Comparison of ENCODE assay signal across 20 cellular contexts in the genomic region with DNA sequence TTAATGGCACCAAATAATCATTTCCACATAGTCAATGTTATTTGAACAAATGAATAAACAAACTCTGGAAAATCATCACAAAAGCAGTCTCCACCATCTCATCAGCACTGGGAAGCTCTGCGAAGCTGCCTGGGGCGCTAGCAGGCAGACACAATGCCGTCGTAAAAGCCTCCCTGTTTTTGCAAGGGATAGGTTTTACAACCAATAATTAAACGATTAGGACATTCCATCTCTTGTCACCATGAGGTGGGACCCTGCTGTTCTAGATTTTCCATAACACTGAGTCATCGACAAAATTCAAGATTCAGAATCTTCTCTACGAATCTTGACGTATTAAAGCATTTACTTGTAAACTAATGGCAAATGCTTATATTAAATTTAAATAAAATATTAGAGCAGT.
DNase-seq lines count a peak whose midpoint lies in the region; ATAC-seq lines count a peak whose summit lies in the region.
"Had no signal": no experiment of that assay in that cellular context is flagged by ENCODE, and none has a peak within 500 bp of the region (broad histone marks: within the 10 kb centered on the region; RNA-seq: fewer than 3 reads in every experiment).

No MANE protein-coding gene starts in this region.

- H4K8ac ChIP-seq in mesendoderm (ENCODE audit: low read depth, low read length): no peak overlapping the region

- no peak for ATAC-seq in HG03139 (IDR thresholded peaks at IDR 0.05; ENCODE audit: unreplicated experiment)
- ATAC-seq: CD8-positive, alpha-beta T cell had no signal

- H2BK15ac ChIP-seq in mesendoderm (replicated peaks; ENCODE audit: low read depth): no peak overlapping the region

- no peak overlapping the region for H4K5ac ChIP-seq in mesendoderm (ENCODE audit: low read length)

- no peaks in the 10 kb centered on the region for H3K79me1 ChIP-seq in mesendoderm (ENCODE audit: low read length)

- no peaks in the 10 kb centered on the region for H3K79me2 ChIP-seq in mesendoderm (ENCODE audit: control insufficient read depth, insufficient read depth, low read length)

- H3K4me1 ChIP-seq in HUES48 (ENCODE audit: control insufficient read depth, insufficient read depth, low read length) (peaks cover 9% of the 10 kb centered on the region; the same call in 1 of the 2 replicates), mesendoderm (ENCODE audit: control insufficient read depth, low read depth, low read length) (no peaks in the 10 kb centered on the region)
- H3K4me1 ChIP-seq: BE2C, Peyer's patch had no signal

- DNase-seq in ELF-1 (ENCODE audit: low read depth, low spot score) (peak; percentile 79), NCI-H748 treated with DMSO at 0.1 percent for 48 hours (lab: John Stamatoyannopoulos, UW) (peak; percentile 33), mesendoderm (peak; percentile 88), AML-193 (lab: John Stamatoyannopoulos, UW) (no peak), NCI-H446 (lab: John Stamatoyannopoulos, UW) (no peak), NCI-H226 (no peak)
- DNase-seq: BE2C; CD8-positive, alpha-beta T cell; H9; NCI-H1092 treated with DMSO at 0.1 percent for 48 hours; NCI-H1930; NCI-H774; Peyer's patch; Right ventricle myocardium superior; SK-N-SH; T-helper 1 cell had no signal

- H3K56ac ChIP-seq in mesendoderm (ENCODE audit: low read length): no peak overlapping the region

- H3K9ac ChIP-seq in HUES48 (ENCODE audit: low read depth, low read length): no peak overlapping the region
- H3K9ac ChIP-seq in mesendoderm (ENCODE audit: low read length): no peak overlapping the region
- H3K9ac ChIP-seq: KMS-11, SK-N-SH had no signal

- H2AK5ac ChIP-seq in mesendoderm (ENCODE audit: low read length): no peak overlapping the region

- no peak overlapping the region for H3K4me2 ChIP-seq in mesendoderm (ENCODE audit: low read length)
- H3K4me2 ChIP-seq: KMS-11, SK-N-SH had no signal

- H3K36me3 ChIP-seq in HUES48 (ENCODE audit: control insufficient read depth, insufficient read depth, low read length): no peaks in the 10 kb centered on the region
- H3K36me3 ChIP-seq in mesendoderm (ENCODE audit: control insufficient read depth, insufficient read depth, low read length): no peaks in the 10 kb centered on the region
- H3K36me3 ChIP-seq: BE2C, Peyer's patch had no signal

- no peak overlapping the region for H3K23ac ChIP-seq in mesendoderm (ENCODE audit: low read length)

- H3K18ac ChIP-seq in mesendoderm (ENCODE audit: low read length): no peak overlapping the region

- no peaks in the 10 kb centered on the region; the same call in 1 of the 2 replicates for H3K27me3 ChIP-seq in HUES48 (ENCODE audit: control insufficient read depth, insufficient read depth, low read length)
- H3K27me3 ChIP-seq in mesendoderm (ENCODE audit: insufficient read depth, low read length, poor library complexity): no peaks in the 10 kb centered on the region
- H3K27me3 ChIP-seq: Peyer's patch had no signal

- H3K27ac ChIP-seq in HUES48 (ENCODE audit: low read depth, low read length): peak overlapping the region; percentile 42
- H3K27ac ChIP-seq in mesendoderm (ENCODE audit: low read depth, low read length): no peak overlapping the region
- H3K27ac ChIP-seq: HL-60, KMS-11, Peyer's patch had no signal

- H3K4me3 ChIP-seq in HUES48 (ENCODE audit: low read depth, low read length): no peak overlapping the region
- no peak overlapping the region for H3K4me3 ChIP-seq in mesendoderm (ENCODE audit: low read length)
- H3K4me3 ChIP-seq: Peyer's patch had no signal

- H2BK5ac ChIP-seq in mesendoderm (ENCODE audit: low read length): no peak overlapping the region

- WGBS in mesendoderm (ENCODE audit: extremely low coverage, insufficient coverage, low lambda C conversion rate): no CpG with 5 or more reads among the region's 8 CpGs

- H3K4ac ChIP-seq in mesendoderm (ENCODE audit: low read depth, low read length): no peak overlapping the region

- H3K9me3 ChIP-seq in HUES48 (ENCODE audit: control insufficient read depth, insufficient read depth, low read length): no peaks in the 10 kb centered on the region
- H3K9me3 ChIP-seq: BE2C, Peyer's patch had no signal

- no peak overlapping the region for H2BK120ac ChIP-seq in mesendoderm (ENCODE audit: low read depth, low read length)

Comparison
In these comparisons a context has a peak if more than half of its experiments do, and no peak if none do; other contexts are left out.
1. DNase-seq: peak in ELF-1 (single experiment), NCI-H748 treated with DMSO at 0.1 percent for 48 hours (single experiment) and mesendoderm (single experiment); none in AML-193 (0 of 2), NCI-H446 (0 of 2) and NCI-H226 (single experiment).